In genomic region chr22:21709688-21710087, GRCh38 we compare ENCODE assay signal across 30 cellular contexts. TPM values are rescaled to one million over a fixed set of nuclear protein-coding genes. Genes with fewer than 3 reads are reported as not detected.
DNase-seq lines count a peak whose midpoint lies in the region; ATAC-seq, FAIRE-seq and TF ChIP-seq lines count a peak whose summit lies in the region.
"Had no signal": no experiment of that assay in that cellular context is flagged by ENCODE, and none has a peak within 500 bp of the region (broad histone marks: within the 10 kb centered on the region; RNA-seq: fewer than 3 reads in every experiment).

No MANE protein-coding gene starts in this region.

- H3K4me3 ChIP-seq in HepG2 (replicated peaks in 1 of 3; ENCODE audit: insufficient read depth in 1 of 3, low read depth in 2 of 3, low read length in 3 of 3) (no peak overlapping the region), right lobe of liver (no peak overlapping the region)
- H3K4me3 ChIP-seq: SJCRH30 had no signal

- H3K27me3 Mint-ChIP-seq in brain, result no peaks in the 10 kb centered on the region
- no peaks in the 10 kb centered on the region for H3K27me3 Mint-ChIP-seq in memory B cell
- H3K27me3 Mint-ChIP-seq in stimulated activated memory B cell treated with anti-CD40 and anti-IgM and Interleukin-4, amounts not matched to agents 10 μg/mL and 1 μg/mL and 100 μg/mL, for 72 hours, result no peaks in the 10 kb centered on the region
- H3K27me3 Mint-ChIP-seq: CD8-positive, alpha-beta memory T cell had no signal

- CTCF ChIA-PET in HepG2 (lab: Yijun Ruan, JAX; ENCODE audit: low intra/inter-chr PET ratio, low total read pairs), result no interaction called here

- TF ChIP-seq CTCF in HepG2 (CRISPR knock-in tag; IDR thresholded peaks at IDR 0.05) (no peak), right lobe of liver (IDR thresholded peaks at IDR 0.05) (no peak), brain (conservative IDR thresholded peaks at IDR 0.05) (no peak)

- in situ Hi-C loops in HepG2 (cut with HindIII; ENCODE audit: extremely low pct_ligation_motif_present, low pct_unique_long_range_greater_than_20kb), result loop anchor here (5.0 to 10.0 kb wide), 2 partner anchors 45 to 238 kb away; partner anchors contain the start of gene PPIL2

- no peak for FAIRE-seq in HepG2 (lab: Jason Lieb, UNC)
- FAIRE-seq: GM18507, HTR-8/SVneo, RCC 7860 had no signal

- peak overlapping the region in 4 of 5 experiments; percentile 4 to 75 (median 50) for H3K27ac Mint-ChIP-seq in brain
- peak overlapping the region; percentile 10 for H3K27ac Mint-ChIP-seq in memory B cell
- H3K27ac Mint-ChIP-seq in stimulated activated memory B cell treated with anti-CD40 and anti-IgM and Interleukin-4, amounts not matched to agents 10 μg/mL and 1 μg/mL and 100 μg/mL, for 72 hours, result peak overlapping the region; percentile 38

- H3K9me3 Mint-ChIP-seq in brain (no peaks in the 10 kb centered on the region), memory B cell (no peaks in the 10 kb centered on the region)
- H3K9me3 Mint-ChIP-seq in stimulated activated memory B cell treated with anti-CD40 and anti-IgM and Interleukin-4, amounts not matched to agents 10 μg/mL and 1 μg/mL and 100 μg/mL, for 72 hours, result no peaks in the 10 kb centered on the region
- H3K9me3 Mint-ChIP-seq: CD14-positive monocyte; CD8-positive, alpha-beta memory T cell had no signal

- H3K36me3 Mint-ChIP-seq in brain (peaks cover 28% of the 10 kb centered on the region), memory B cell (peaks cover 13% of the 10 kb centered on the region)
- H3K36me3 Mint-ChIP-seq in stimulated activated memory B cell treated with anti-CD40 and anti-IgM and Interleukin-4, amounts not matched to agents 10 μg/mL and 1 μg/mL and 100 μg/mL, for 72 hours, result peaks cover 6% of the 10 kb centered on the region

- ATAC-seq in HepG2 (no peak), right lobe of liver (no peak), memory B cell (ENCODE audit: low read depth) (no peak)
- no peak for ATAC-seq in stimulated activated memory B cell treated with anti-CD40 and anti-IgM and Interleukin-4, amounts not matched to agents 10 μg/mL and 1 μg/mL and 100 μg/mL, for 72 hours
- ATAC-seq: SK-N-SH treated with all-trans-retinoic acid at 6 μM for 48 hours had no signal

- BruUV-seq in HepG2 (replicated peaks; lab: Mats Ljungman, UMichigan), result no TSS peak

- no peak for TF ChIP-seq EP300 in HepG2 (IDR thresholded peaks at IDR 0.05; ENCODE audit: low read depth in 2 of 2, low read length in 2 of 2)
- TF ChIP-seq EP300 in HepG2 (CRISPR knock-in tag; IDR thresholded peaks at IDR 0.05; ENCODE audit: borderline replicate concordance), result no peak

- no peak for TF ChIP-seq RAD21 in HepG2 (CRISPR knock-in tag; IDR thresholded peaks at IDR 0.05)

- H2AFZ ChIP-seq in HepG2 (ENCODE audit: low read length), result no peak overlapping the region

- H3K27ac ChIP-seq in HepG2 (ENCODE audit: extremely low read length, insufficient read depth, low read length) (no peak overlapping the region), right lobe of liver (no peak overlapping the region)
- H3K27ac ChIP-seq: SJCRH30 had no signal

- H3K9ac ChIP-seq in HepG2 (ENCODE audit: insufficient read depth, low read depth, low read length), result no peak overlapping the region

- H3K4me1 ChIP-seq in HepG2 (ENCODE audit: insufficient read depth, low read length) (peaks cover 33% of the 10 kb centered on the region), right lobe of liver (peaks cover 0 to 4% (median 0%) of the 10 kb centered on the region in 4 donors)

- H3K79me2 ChIP-seq in HepG2 (ENCODE audit: insufficient read depth, low read length), result no peaks in the 10 kb centered on the region

- POLR2A ChIA-PET in HepG2 (lab: Yijun Ruan, JAX), result no interaction called here

- H3K36me3 ChIP-seq in HepG2 (replicated peaks in 1 of 2; ENCODE audit: control insufficient read depth in 1 of 2, insufficient read depth in 2 of 2, low read length in 2 of 2), result no peaks in the 10 kb centered on the region
- H3K36me3 ChIP-seq in right lobe of liver, result no peaks in the 10 kb centered on the region
- H3K36me3 ChIP-seq: BE2C, SJCRH30 had no signal

- H3K4me1 Mint-ChIP-seq in brain (peaks cover 26% of the 10 kb centered on the region), memory B cell (peaks cover 4% of the 10 kb centered on the region)
- peaks cover 11% of the 10 kb centered on the region for H3K4me1 Mint-ChIP-seq in stimulated activated memory B cell treated with anti-CD40 and anti-IgM and Interleukin-4, amounts not matched to agents 10 μg/mL and 1 μg/mL and 100 μg/mL, for 72 hours

- H3K4me3 Mint-ChIP-seq in brain (no peak overlapping the region), memory B cell (no peak overlapping the region)
- H3K4me3 Mint-ChIP-seq in stimulated activated memory B cell treated with anti-CD40 and anti-IgM and Interleukin-4, amounts not matched to agents 10 μg/mL and 1 μg/mL and 100 μg/mL, for 72 hours, result no peak overlapping the region
- H3K4me3 Mint-ChIP-seq: CD14-positive monocyte; CD8-positive, alpha-beta memory T cell had no signal

- intact Hi-C loops in HepG2 (cut with micrococcal nuclease; ENCODE audit: unreplicated experiment) (no loop called here), right lobe of liver (cut with DNase I) (loop anchor here in 1 of 2 donors (5.0 kb wide), 1 partner anchor 228 kb away; no protein-coding TSS in a partner anchor)

- WGBS in HepG2 (ENCODE audit: low lambda C conversion rate), result 63% methylated on average over 7 of the region's 8 CpGs
- 46% methylated on average over 3 of the region's 8 CpGs for WGBS in right lobe of liver (ENCODE audit: insufficient coverage, low coverage, low lambda C conversion rate, missing lambda C conversion rate)

- H3K27me3 ChIP-seq in HepG2 (ENCODE audit: control insufficient read depth in 1 of 2, insufficient read depth in 2 of 2, low read length in 2 of 2) (peaks cover 2 to 16% of the 10 kb centered on the region in 2 experiments; a peak in 2 of 5 replicates), right lobe of liver (no peaks in the 10 kb centered on the region)
- H3K27me3 ChIP-seq: BE2C, SJCRH30 had no signal

- no peaks in the 10 kb centered on the region for H4K20me1 ChIP-seq in HepG2 (ENCODE audit: insufficient read depth, low read length)

- TF ChIP-seq POLR2A in HepG2 (IDR thresholded peaks at IDR 0.05; ENCODE audit: insufficient read depth in 1 of 2, low read depth in 2 of 2, low read length in 2 of 2) (no peak), right lobe of liver (IDR thresholded peaks at IDR 0.05) (no peak)

- H3K9me3 ChIP-seq in HepG2 (ENCODE audit: low read length) (no peaks in the 10 kb centered on the region), right lobe of liver (no peaks in the 10 kb centered on the region)
- H3K9me3 ChIP-seq: BE2C, SJCRH30 had no signal

- DNase-seq in HepG2 (ENCODE audit: low spot score), result no peak
- DNase-seq in right lobe of liver, result no peak
- no peak for DNase-seq in memory B cell (ENCODE audit: low spot score in 2 of 2)
- no peak for DNase-seq in cerebellar cortex (ENCODE audit: low spot score)
- no peak for DNase-seq in NCI-H748 treated with DMSO at 0.1 percent for 48 hours (lab: John Stamatoyannopoulos, UW)
- no peak for DNase-seq in germinal center (ENCODE audit: low spot score)
- DNase-seq: 8988T; BE2C; CD8-positive, alpha-beta memory T cell; DMS 273 treated with DMSO at 0.1 percent for 48 hours; DMS79; EL; GDM1; NCI-H1048; NCI-H1417 treated with DMSO at 0.1 percent for 48 hours; NCI-H1694 treated with DMSO at 0.1 percent for 48 hours; NCI-H2081 treated with DMSO at 0.1 percent for 48 hours; NCI-H2171; NCI-H226; NCI-H510A; NCI-H69; OCI-M1; SJCRH30 had no signal

- H3K4me2 ChIP-seq in HepG2 (ENCODE audit: low read depth, low read length), result no peak overlapping the region

RNA-seq across cellular contexts. Expression of gene YPEL1, which starts 25.9 kb away (rescaled TPM):
- total RNA-seq in HepG2 (2016; rRNA removed; fragmentation: Illumina TruSeq; extraction: Trizol), result 0.21 and 0.33 TPM in 2 replicates
- total RNA-seq in HepG2 (2016; cell fraction: cytosol; rRNA removed; fragmentation: Illumina TruSeq; extraction: Trizol; ENCODE audit: low read depth), result 0.97 and 1.2 TPM in 2 replicates
- total RNA-seq in HepG2 (2016; cell fraction: insoluble cytoplasmic fraction; rRNA removed; fragmentation: Illumina TruSeq; extraction: Trizol), result 0.16 and 0.22 TPM in 2 replicates
- total RNA-seq in HepG2 (2016; cell fraction: membrane; rRNA removed; fragmentation: Illumina TruSeq; extraction: Trizol), result 0.77 and 1.3 TPM in 2 replicates
- total RNA-seq in HepG2 (2016; cell fraction: nucleus; rRNA removed; fragmentation: Illumina TruSeq; extraction: Trizol), result 0.12 and 0.13 TPM in 2 replicates
- 1.9 and 2.5 TPM in 2 replicates for polyA plus RNA-seq in HepG2 (2011; rRNA removed)
- 0.96 and 1.0 TPM in 2 replicates for polyA plus RNA-seq in HepG2 (2011; cell fraction: cytosol; rRNA removed)
- 1.5 and 1.6 TPM in 2 replicates for polyA plus RNA-seq in HepG2 (2011; cell fraction: nucleus; rRNA removed)
- polyA plus RNA-seq in HepG2 (2012), result 0.58 and 1.1 TPM in 2 replicates
- 0.79 and 1.7 TPM in 2 replicates for polyA plus RNA-seq in HepG2 (2016; cell fraction: cytosol; fragmentation: Illumina TruSeq; extraction: Trizol; ENCODE audit: low read depth)
- polyA plus RNA-seq in HepG2 (2016; cell fraction: insoluble cytoplasmic fraction; fragmentation: Illumina TruSeq; extraction: Trizol; ENCODE audit: low read depth), result 0.34 and 0.50 TPM in 2 replicates
- polyA plus RNA-seq in HepG2 (2016; cell fraction: membrane; fragmentation: Illumina TruSeq; extraction: Trizol; ENCODE audit: low read depth), result 1.0 and 1.3 TPM in 2 replicates
- polyA plus RNA-seq in HepG2 (2016; cell fraction: nucleus; fragmentation: Illumina TruSeq; extraction: Trizol; ENCODE audit: insufficient read depth, low read depth), result 0.42 and 0.67 TPM in 2 replicates
- polyA minus RNA-seq in HepG2 (2011; rRNA and poly(A)+ RNA removed; ENCODE audit: low replicate concordance), result 0.72 and 0.86 TPM in 2 replicates
- 0.69 and 0.70 TPM in 2 replicates for polyA minus RNA-seq in HepG2 (2011; cell fraction: cytosol; rRNA and poly(A)+ RNA removed)
- 0.77 and 1.6 TPM in 2 replicates for polyA minus RNA-seq in HepG2 (2011; cell fraction: nucleus; rRNA and poly(A)+ RNA removed)
- total RNA-seq in right lobe of liver, result 10 to 100 TPM in 1 of 6 experiments, 1 to 10 TPM in 5; 1.0 to 11.2 (median 2.7) TPM
- polyA plus RNA-seq in brain (ENCODE audit: insufficient read depth, low read depth, low replicate concordance), result 35.1 TPM

RNA-seq across cellular contexts. Expression of gene PPIL2, which starts 43.9 kb away (rescaled TPM):
- 31.6 and 31.9 TPM in 2 replicates for total RNA-seq in HepG2 (2016; rRNA removed; fragmentation: Illumina TruSeq; extraction: Trizol)
- 9.2 and 10.5 TPM in 2 replicates for total RNA-seq in HepG2 (2016; cell fraction: cytosol; rRNA removed; fragmentation: Illumina TruSeq; extraction: Trizol; ENCODE audit: low read depth)
- total RNA-seq in HepG2 (2016; cell fraction: insoluble cytoplasmic fraction; rRNA removed; fragmentation: Illumina TruSeq; extraction: Trizol), result 23.6 and 33.0 TPM in 2 replicates
- total RNA-seq in HepG2 (2016; cell fraction: membrane; rRNA removed; fragmentation: Illumina TruSeq; extraction: Trizol), result 9.1 and 9.4 TPM in 2 replicates
- 42.7 and 45.7 TPM in 2 replicates for total RNA-seq in HepG2 (2016; cell fraction: nucleus; rRNA removed; fragmentation: Illumina TruSeq; extraction: Trizol)
- polyA plus RNA-seq in HepG2 (2011; rRNA removed), result 56.1 and 59.4 TPM in 2 replicates
- 22.8 and 28.5 TPM in 2 replicates for polyA plus RNA-seq in HepG2 (2011; cell fraction: cytosol; rRNA removed)
- polyA plus RNA-seq in HepG2 (2011; cell fraction: nucleus; rRNA removed), result 197 and 240 TPM in 2 replicates
- polyA plus RNA-seq in HepG2 (2012), result 26.0 and 29.4 TPM in 2 replicates
- polyA plus RNA-seq in HepG2 (2016; cell fraction: cytosol; fragmentation: Illumina TruSeq; extraction: Trizol; ENCODE audit: low read depth), result 2.5 and 3.3 TPM in 2 replicates
- polyA plus RNA-seq in HepG2 (2016; cell fraction: insoluble cytoplasmic fraction; fragmentation: Illumina TruSeq; extraction: Trizol; ENCODE audit: low read depth), result 30.7 and 39.2 TPM in 2 replicates
- 6.2 and 7.6 TPM in 2 replicates for polyA plus RNA-seq in HepG2 (2016; cell fraction: membrane; fragmentation: Illumina TruSeq; extraction: Trizol; ENCODE audit: low read depth)
- 66.3 and 80.1 TPM in 2 replicates for polyA plus RNA-seq in HepG2 (2016; cell fraction: nucleus; fragmentation: Illumina TruSeq; extraction: Trizol; ENCODE audit: insufficient read depth, low read depth)
- 22.5 and 39.0 TPM in 2 replicates for polyA minus RNA-seq in HepG2 (2011; rRNA and poly(A)+ RNA removed; ENCODE audit: low replicate concordance)
- 15.4 and 16.6 TPM in 2 replicates for polyA minus RNA-seq in HepG2 (2011; cell fraction: cytosol; rRNA and poly(A)+ RNA removed)
- 108 and 114 TPM in 2 replicates for polyA minus RNA-seq in HepG2 (2011; cell fraction: nucleus; rRNA and poly(A)+ RNA removed)
- total RNA-seq in right lobe of liver, result 10 to 100 TPM; 18.9 to 24.2 (median 22.1) TPM
- 25.8 TPM for polyA plus RNA-seq in brain (ENCODE audit: insufficient read depth, low read depth, low replicate concordance)
